ENCODE assay signal across 20 cellular contexts in genomic region chr1:220497220-220497756, GRCh38. TPM values are rescaled to one million over a fixed set of nuclear protein-coding genes. Genes with fewer than 3 reads are reported as not detected.
A peak's percentile ranks its signal among the peaks of the same experiment; 100 is the strongest.
DNase-seq lines count a peak whose midpoint lies in the region; TF ChIP-seq lines count a peak whose summit lies in the region.
"Had no signal": no experiment of that assay in that cellular context is flagged by ENCODE, and none has a peak within 500 bp of the region (broad histone marks: within the 10 kb centered on the region; RNA-seq: fewer than 3 reads in every experiment).

No MANE protein-coding gene starts in this region.

- no peaks in the 10 kb centered on the region for H3F3A ChIP-seq in PC-9 (ENCODE audit: insufficient read depth, low read depth)

- no peak overlapping the region for H4K8ac ChIP-seq in mesendoderm (ENCODE audit: low read depth, low read length)

- no peak overlapping the region for H2BK120ac ChIP-seq in mesendoderm (ENCODE audit: low read depth, low read length)

- H3K27ac ChIP-seq in epithelial cell of prostate (peak overlapping the region; percentile 11), mesendoderm (ENCODE audit: low read depth, low read length) (no peak overlapping the region), thyroid gland (no peak overlapping the region), PC-9 (no peak overlapping the region)
- H3K27ac ChIP-seq: KMS-11 had no signal

- no peak overlapping the region for H3K56ac ChIP-seq in mesendoderm (ENCODE audit: low read length)

- H3K4me3 Mint-ChIP-seq in CD14-positive monocyte, result no peak overlapping the region
- H3K4me3 Mint-ChIP-seq: CD8-positive, alpha-beta T cell; H9 had no signal

- H3K27me3 ChIP-seq in mesendoderm (ENCODE audit: insufficient read depth, low read length, poor library complexity), result no peaks in the 10 kb centered on the region
- no peaks in the 10 kb centered on the region for H3K27me3 ChIP-seq in thyroid gland
- H3K27me3 ChIP-seq in PC-9 (ENCODE audit: insufficient read depth, low read depth), result no peaks in the 10 kb centered on the region

- no peak for TF ChIP-seq CTCF in GM10266 (IDR thresholded peaks at IDR 0.05; ENCODE audit: control insufficient read depth, insufficient read depth, low read depth, missing control alignments)
- no peak for TF ChIP-seq CTCF in thyroid gland (IDR thresholded peaks at IDR 0.05)
- no peak for TF ChIP-seq CTCF in PC-9 (conservative IDR thresholded peaks at IDR 0.05)
- no peak for TF ChIP-seq CTCF in CD14-positive monocyte (IDR thresholded peaks at IDR 0.05)

- H3K4me1 Mint-ChIP-seq in CD14-positive monocyte, result no peaks in the 10 kb centered on the region
- H3K4me1 Mint-ChIP-seq: H9 had no signal

- DNase-seq in DMS 273 treated with DMSO at 0.1 percent for 48 hours (lab: John Stamatoyannopoulos, UW) (peak; percentile 15), NCI-H2171 (lab: John Stamatoyannopoulos, UW) (peak; percentile 56), epithelial cell of prostate (ENCODE audit: low read depth, low spot score) (no peak), mesendoderm (peak; percentile 27), GM10266 (ENCODE audit: extremely low spot score) (no peak), thyroid gland (no peak), PC-9 (no peak), CD14-positive monocyte (ENCODE audit: low spot score) (no peak)
- DNase-seq: Calu3; CD8-positive, alpha-beta T cell; DMS79; H9; NCI-H1436; NCI-H2029; NCI-H774; OCI-M1; RPMI8226; SHP77 treated with DMSO at 0.1 percent for 48 hours; SK-N-SH had no signal

- H3K4ac ChIP-seq in mesendoderm (ENCODE audit: low read depth, low read length), result no peak overlapping the region

- peaks cover 0 to 10% (median 2%) of the 10 kb centered on the region in 3 donors for H3K27me3 Mint-ChIP-seq in CD14-positive monocyte (ENCODE audit: low read depth in 3 of 3)

- no peaks in the 10 kb centered on the region for H3K9me2 ChIP-seq in PC-9 (ENCODE audit: insufficient read depth)
- H3K9me2 ChIP-seq: SK-N-SH had no signal

- no TSS peak for BruUV-seq in PC-9 (replicated peaks; lab: Mats Ljungman, UMichigan)

- H3K4me1 ChIP-seq in mesendoderm (ENCODE audit: control insufficient read depth, low read depth, low read length), result peaks cover 2% of the 10 kb centered on the region
- no peaks in the 10 kb centered on the region for H3K4me1 ChIP-seq in thyroid gland
- H3K4me1 ChIP-seq in PC-9 (replicated peaks; ENCODE audit: insufficient read depth), result no peaks in the 10 kb centered on the region; the same call in 1 of the 2 replicates

- no peaks in the 10 kb centered on the region for H3K79me1 ChIP-seq in mesendoderm (ENCODE audit: low read length)

- no peak overlapping the region for H2AFZ ChIP-seq in PC-9

- intact Hi-C loops in thyroid gland (cut with DNase I) (no loop called here), PC-9 (cut with micrococcal nuclease; ENCODE audit: unreplicated experiment) (no loop called here), CD14-positive monocyte (cut with micrococcal nuclease) (no loop called here)

- H3K9me3 Mint-ChIP-seq in CD14-positive monocyte, result peaks cover 0 to 3% (median 0%) of the 10 kb centered on the region in 7 donors
- H3K9me3 Mint-ChIP-seq: CD8-positive, alpha-beta T cell; H9 had no signal

- H3K9me3 ChIP-seq in thyroid gland, result no peaks in the 10 kb centered on the region
- no peaks in the 10 kb centered on the region; the same call in 1 of the 2 replicates for H3K9me3 ChIP-seq in PC-9 (ENCODE audit: insufficient read depth, low read depth)
- H3K9me3 ChIP-seq: SK-N-SH had no signal

- H3K36me3 Mint-ChIP-seq in CD14-positive monocyte, result no peaks in the 10 kb centered on the region
- H3K36me3 Mint-ChIP-seq: CD8-positive, alpha-beta T cell had no signal

- POLR2A ChIA-PET in PC-9 (lab: Charles Lee; ENCODE audit: unreplicated experiment), result interaction anchor here (0.7 kb wide), 1 partner anchor 20 kb away, joined by 3 read pairs; no protein-coding TSS in a partner anchor

- H3K4me3 ChIP-seq in mesendoderm (ENCODE audit: low read length), result no peak overlapping the region
- H3K4me3 ChIP-seq in thyroid gland (replicated peaks in 1 of 3), result no peak overlapping the region
- no peak overlapping the region for H3K4me3 ChIP-seq in PC-9

- H3K18ac ChIP-seq in mesendoderm (ENCODE audit: low read length), result no peak overlapping the region

- no peaks in the 10 kb centered on the region for H3K36me3 ChIP-seq in mesendoderm (ENCODE audit: control insufficient read depth, insufficient read depth, low read length)
- H3K36me3 ChIP-seq in thyroid gland, result no peaks in the 10 kb centered on the region
- no peaks in the 10 kb centered on the region for H3K36me3 ChIP-seq in PC-9 (ENCODE audit: low read depth)

- no peak overlapping the region for H4K5ac ChIP-seq in mesendoderm (ENCODE audit: low read length)

- no peak overlapping the region for H2AK5ac ChIP-seq in mesendoderm (ENCODE audit: low read length)

- H2BK5ac ChIP-seq in mesendoderm (ENCODE audit: low read length), result no peak overlapping the region

- no peak overlapping the region for H2BK15ac ChIP-seq in mesendoderm (replicated peaks; ENCODE audit: low read depth)

- H3K4me2 ChIP-seq in mesendoderm (ENCODE audit: low read length) (no peak overlapping the region), PC-9 (no peak overlapping the region)
- H3K4me2 ChIP-seq: KMS-11, SK-N-SH had no signal

- H3K9ac ChIP-seq in mesendoderm (ENCODE audit: low read length), result no peak overlapping the region
- H3K9ac ChIP-seq: KMS-11, SK-N-SH had no signal

- no peaks in the 10 kb centered on the region for H3K79me2 ChIP-seq in mesendoderm (ENCODE audit: control insufficient read depth, insufficient read depth, low read length)
- H3K79me2 ChIP-seq in PC-9 (ENCODE audit: low read depth), result no peaks in the 10 kb centered on the region

- H4K20me1 ChIP-seq in PC-9 (ENCODE audit: insufficient read depth), result no peaks in the 10 kb centered on the region

- WGBS in mesendoderm (ENCODE audit: extremely low coverage, insufficient coverage, low lambda C conversion rate), result no CpG with 5 or more reads among the region's 4 CpGs
- 45 to 54% methylated on average over 4 of the region's 4 CpGs for WGBS in thyroid gland, 2 donors

- H3K27ac Mint-ChIP-seq in CD14-positive monocyte, result no peak overlapping the region
- H3K27ac Mint-ChIP-seq: CD8-positive, alpha-beta T cell; H9 had no signal

- H3K23ac ChIP-seq in mesendoderm (ENCODE audit: low read length), result no peak overlapping the region

- no peak for TF ChIP-seq POLR2A in thyroid gland (IDR thresholded peaks at IDR 0.05)

- CTCF ChIA-PET in PC-9 (lab: Charles Lee), result no interaction called here

RNA-seq across cellular contexts. Expression of gene MARK1, which starts 30.6 kb away (rescaled TPM):
- 10.8 TPM for polyA plus RNA-seq in mesendoderm (2013, experiment 1 of 2)
- polyA plus RNA-seq in mesendoderm (2013, experiment 2 of 2), result 12.0 TPM
- total RNA-seq in thyroid gland (10 to 100 TPM; 10.9 to 21.2 (median 14.4) TPM), PC-9 (2021) (0.93 and 1.9 TPM in 2 replicates)
- polyA plus RNA-seq in CD14-positive monocyte, result not detected
- total RNA-seq: CD8-positive, alpha-beta T cell had no signal

Comparison
In these comparisons a context has a peak if more than half of its experiments do, and no peak if none do; other contexts are left out.
1. DNase-seq: peak in DMS 273 treated with DMSO at 0.1 percent for 48 hours (single experiment), NCI-H2171 (single experiment) and mesendoderm (single experiment); none in epithelial cell of prostate (single experiment), GM10266 (single experiment), thyroid gland (0 of 2), PC-9 (0 of 2) and CD14-positive monocyte (single experiment).